ENCODE assay signal across 11 cellular contexts in the genomic region with DNA sequence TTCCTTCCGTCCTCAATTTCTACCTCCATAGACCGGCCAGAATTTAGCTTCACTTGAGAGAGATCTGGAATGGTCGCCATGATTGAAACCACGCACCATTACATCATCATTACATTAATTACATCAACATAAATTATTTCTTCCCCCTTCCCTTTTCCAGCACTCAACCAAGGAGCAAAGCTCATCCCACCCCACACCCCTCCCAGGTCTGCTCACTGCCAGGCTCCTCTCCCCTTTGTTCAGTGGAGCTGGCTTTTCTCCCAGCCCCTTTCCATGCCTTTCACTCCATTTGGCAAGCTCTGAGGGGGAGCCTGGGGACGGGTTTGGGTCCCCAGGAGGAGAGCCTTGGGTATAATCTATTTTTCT. TPM values are rescaled to one million over a fixed set of nuclear protein-coding genes. Genes with fewer than 3 reads are reported as not detected.
DNase-seq lines count a peak whose midpoint lies in the region; ATAC-seq and TF ChIP-seq lines count a peak whose summit lies in the region.
"Had no signal": no experiment of that assay in that cellular context is flagged by ENCODE, and none has a peak within 500 bp of the region (broad histone marks: within the 10 kb centered on the region; RNA-seq: fewer than 3 reads in every experiment).

No MANE protein-coding gene starts in this region.

- peak overlapping the region; percentile 11 to 47 for H3K27ac Mint-ChIP-seq in natural killer cell treated with Interleukin-12 subunit alpha and Interleukin-12 subunit beta and Interleukin-15 and Interleukin-18, amount 100 ng/mL, for 72 hours
- H3K27ac Mint-ChIP-seq in natural killer cell (peak overlapping the region in 1 of 2 donors; percentile 38), glutamatergic neuron (ENCODE audit: unreplicated experiment) (peak overlapping the region; percentile 43)

- peaks cover 42% of the 10 kb centered on the region for H3K36me3 Mint-ChIP-seq in natural killer cell treated with Interleukin-12 subunit alpha and Interleukin-12 subunit beta and Interleukin-15 and Interleukin-18, amount 100 ng/mL, for 72 hours
- peaks cover 19% of the 10 kb centered on the region for H3K36me3 Mint-ChIP-seq in natural killer cell
- H3K36me3 Mint-ChIP-seq in glutamatergic neuron (ENCODE audit: unreplicated experiment), result peaks cover 5% of the 10 kb centered on the region

- no peak for TF ChIP-seq CTCF in natural killer cell (IDR thresholded peaks at IDR 0.05)
- TF ChIP-seq CTCF in glutamatergic neuron (IDR thresholded peaks at IDR 0.05; ENCODE audit: partially characterized antibody, unreplicated experiment), result no peak

- H3K4me1 Mint-ChIP-seq in natural killer cell treated with Interleukin-12 subunit alpha and Interleukin-12 subunit beta and Interleukin-15 and Interleukin-18, amount 100 ng/mL, for 72 hours (ENCODE audit: low read depth in 2 of 2), result peaks cover 18 to 28% of the 10 kb centered on the region in 2 donors
- H3K4me1 Mint-ChIP-seq in natural killer cell, result peaks cover 12 to 17% of the 10 kb centered on the region in 2 donors
- H3K4me1 Mint-ChIP-seq in glutamatergic neuron (ENCODE audit: low read depth, unreplicated experiment), result no peaks in the 10 kb centered on the region

- no peaks in the 10 kb centered on the region for H3K27me3 Mint-ChIP-seq in natural killer cell treated with Interleukin-12 subunit alpha and Interleukin-12 subunit beta and Interleukin-15 and Interleukin-18, amount 100 ng/mL, for 72 hours
- H3K27me3 Mint-ChIP-seq in natural killer cell (ENCODE audit: low read depth in 2 of 2) (no peaks in the 10 kb centered on the region), glutamatergic neuron (ENCODE audit: unreplicated experiment) (peaks cover 3% of the 10 kb centered on the region)

- H3K9me3 Mint-ChIP-seq in natural killer cell treated with Interleukin-12 subunit alpha and Interleukin-12 subunit beta and Interleukin-15 and Interleukin-18, amount 100 ng/mL, for 72 hours, result no peaks in the 10 kb centered on the region
- no peaks in the 10 kb centered on the region for H3K9me3 Mint-ChIP-seq in natural killer cell
- H3K9me3 Mint-ChIP-seq in glutamatergic neuron (ENCODE audit: unreplicated experiment), result peaks cover 9% of the 10 kb centered on the region

- DNase-seq in natural killer cell treated with Interleukin-12 subunit alpha and Interleukin-12 subunit beta and Interleukin-15 and Interleukin-18, amount 100 ng/mL, for 72 hours (ENCODE audit: low spot score), result peak; percentile 28
- no peak for DNase-seq in natural killer cell
- no peak for DNase-seq in glutamatergic neuron
- no peak for DNase-seq in ureter (ENCODE audit: low spot score)
- DNase-seq in stimulated activated CD4-positive, alpha-beta T cell treated with anti-CD3 and anti-CD28 coated beads, Interleukin-4, amount 100 ng/mL, for 24 hours, result no peak
- DNase-seq: caudate nucleus, islet precursor cell, NCI-H1417 had no signal

- ATAC-seq in natural killer cell treated with Interleukin-12 subunit alpha and Interleukin-12 subunit beta and Interleukin-15 and Interleukin-18, amount 100 ng/mL, for 72 hours, result no peak
- no peak for ATAC-seq in natural killer cell
- peak; percentile 10 for ATAC-seq in SK-N-SH treated with all-trans-retinoic acid at 6 μM for 48 hours
- no peak for ATAC-seq in HG02623 (IDR thresholded peaks at IDR 0.05; ENCODE audit: unreplicated experiment)
- no peak for ATAC-seq in GM19035 (IDR thresholded peaks at IDR 0.05; ENCODE audit: unreplicated experiment)

- intact Hi-C loops in natural killer cell (cut with micrococcal nuclease), result no loop called here

- H3K4me3 Mint-ChIP-seq in natural killer cell treated with Interleukin-12 subunit alpha and Interleukin-12 subunit beta and Interleukin-15 and Interleukin-18, amount 100 ng/mL, for 72 hours, result no peak overlapping the region
- H3K4me3 Mint-ChIP-seq in natural killer cell, result no peak overlapping the region
- H3K4me3 Mint-ChIP-seq in glutamatergic neuron (ENCODE audit: unreplicated experiment), result no peak overlapping the region

TF ChIP-seq in SK-N-SH treated with all-trans-retinoic acid at 6 μM for 48 hours, 23 proteins besides CTCF, POLR2A, EP300 and RAD21:
- TF ChIP-seq, protein P1, sequence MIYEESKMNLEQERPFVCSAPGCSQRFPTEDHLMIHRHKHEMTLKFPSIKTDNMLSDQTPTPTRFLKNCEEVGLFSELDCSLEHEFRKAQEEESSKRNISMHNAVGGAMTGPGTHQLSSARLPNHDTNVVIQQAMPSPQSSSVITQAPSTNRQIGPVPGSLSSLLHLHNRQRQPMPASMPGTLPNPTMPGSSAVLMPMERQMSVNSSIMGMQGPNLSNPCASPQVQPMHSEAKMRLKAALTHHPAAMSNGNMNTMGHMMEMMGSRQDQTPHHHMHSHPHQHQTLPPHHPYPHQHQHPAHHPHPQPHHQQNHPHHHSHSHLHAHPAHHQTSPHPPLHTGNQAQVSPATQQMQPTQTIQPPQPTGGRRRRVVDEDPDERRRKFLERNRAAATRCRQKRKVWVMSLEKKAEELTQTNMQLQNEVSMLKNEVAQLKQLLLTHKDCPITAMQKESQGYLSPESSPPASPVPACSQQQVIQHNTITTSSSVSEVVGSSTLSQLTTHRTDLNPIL (CRISPR knock-in tag; IDR thresholded peaks at IDR 0.05; ENCODE audit: low read depth), result no peak; the same call in 1 of the 2 replicates
- peak; percentile 75; the same call in 1 of the 2 replicates for TF ChIP-seq GLIS3 (CRISPR knock-in tag; IDR thresholded peaks at IDR 0.05)
- TF ChIP-seq ZNF70 (CRISPR knock-in tag; IDR thresholded peaks at IDR 0.05), result no peak
TF ChIP-seq in SK-N-SH treated with all-trans-retinoic acid at 6 μM for 48 hours: peak in this region for 1.

RNA-seq across cellular contexts. Expression of gene RACK1, which starts 8.4 kb away (rescaled TPM):
- total RNA-seq in natural killer cell treated with Interleukin-12 subunit alpha and Interleukin-12 subunit beta and Interleukin-15 and Interleukin-18, amount 100 ng/mL, for 72 hours, result 1,000 to 10,000 TPM; 1,525 to 1,671 TPM
- 1,000 to 10,000 TPM; 1,089 to 1,233 (median 1,138) TPM for total RNA-seq in natural killer cell
- total RNA-seq in glutamatergic neuron (ENCODE audit: unreplicated experiment), result 1,397 TPM
- total RNA-seq in ureter, result 1,824 TPM

RNA-seq across cellular contexts. Expression of gene TRIM41, which starts 12.2 kb away (rescaled TPM):
- 10 to 100 TPM; 29.5 to 50.6 TPM for total RNA-seq in natural killer cell treated with Interleukin-12 subunit alpha and Interleukin-12 subunit beta and Interleukin-15 and Interleukin-18, amount 100 ng/mL, for 72 hours
- total RNA-seq in natural killer cell (10 to 100 TPM; 33.4 to 41.6 (median 36.0) TPM), glutamatergic neuron (ENCODE audit: unreplicated experiment) (28.8 TPM), ureter (34.5 TPM)

RNA-seq across cellular contexts. Expression of gene TRIM52, which starts 25.6 kb away (rescaled TPM):
- total RNA-seq in natural killer cell treated with Interleukin-12 subunit alpha and Interleukin-12 subunit beta and Interleukin-15 and Interleukin-18, amount 100 ng/mL, for 72 hours, result 10 to 100 TPM; 22.3 to 33.2 TPM
- total RNA-seq in natural killer cell (10 to 100 TPM; 43.4 to 60.0 (median 44.4) TPM), glutamatergic neuron (ENCODE audit: unreplicated experiment) (15.7 TPM), ureter (22.5 TPM)

RNA-seq across cellular contexts. Expression of gene TRIM7, which starts 30.3 kb away (rescaled TPM):
- total RNA-seq in natural killer cell treated with Interleukin-12 subunit alpha and Interleukin-12 subunit beta and Interleukin-15 and Interleukin-18, amount 100 ng/mL, for 72 hours, result 1 to 10 TPM in 1 of 2 donors, not detected in 1; 1.3 TPM
- 1 to 10 TPM in 1 of 3 donors, under 1 TPM in 1, not detected in 1; 0.73 to 1.2 TPM for total RNA-seq in natural killer cell
- total RNA-seq in glutamatergic neuron (ENCODE audit: unreplicated experiment), result 0.93 TPM
- total RNA-seq in ureter, result 3.0 TPM
